24 cellular contexts compared by ENCODE assay signal in the genomic region with DNA sequence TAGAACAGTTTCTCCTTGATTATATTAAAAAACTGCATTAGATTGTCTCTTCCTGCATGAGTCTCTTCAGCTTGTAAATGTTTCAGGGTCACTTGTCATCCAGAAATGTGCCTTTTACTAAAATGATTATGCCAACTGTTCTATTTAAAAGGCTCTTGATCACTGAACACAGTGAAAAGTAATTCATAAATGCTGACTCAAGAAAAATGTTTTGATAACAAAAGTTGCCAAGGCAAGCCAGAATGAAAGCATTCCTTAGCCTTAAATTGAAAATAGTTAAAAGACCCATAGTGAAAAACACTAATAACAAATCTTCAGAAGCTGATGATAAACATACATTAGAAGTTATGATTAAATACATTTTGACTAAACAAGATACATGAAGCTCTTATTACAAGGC.
DNase-seq lines count a peak whose midpoint lies in the region; ATAC-seq, FAIRE-seq and TF ChIP-seq lines count a peak whose summit lies in the region.
"Had no signal": no experiment of that assay in that cellular context is flagged by ENCODE, and none has a peak within 500 bp of the region (broad histone marks: within the 10 kb centered on the region; RNA-seq: fewer than 3 reads in every experiment).

No MANE protein-coding gene starts in this region.

- H2AFZ ChIP-seq in SK-N-SH (ENCODE audit: low read depth) (no peak overlapping the region), K562 (ENCODE audit: low read depth, low read length) (no peak overlapping the region)

- no peak for ATAC-seq in SK-N-SH treated with all-trans-retinoic acid at 6 μM for 48 hours
- no peak for ATAC-seq in A549
- no peak for ATAC-seq in K562
- ATAC-seq: GM12878 had no signal

- CTCF ChIA-PET in SK-N-SH (lab: Yijun Ruan, JAX) (interaction anchor here (0.8 kb wide), 1 partner anchor 9 kb away, joined by 3 read pairs; no protein-coding TSS in a partner anchor), A549 (lab: Yijun Ruan, JAX) (no interaction called here), K562 (lab: Yijun Ruan, JAX; ENCODE audit: low intra/inter-chr PET ratio) (no interaction called here)

- H3K4me3 ChIP-seq in SK-N-SH (ENCODE audit: low read depth in 2 of 2, low read length in 1 of 2) (no peak overlapping the region), A549 (no peak overlapping the region), K562 (no peak overlapping the region)
- no peak overlapping the region for H3K4me3 ChIP-seq in effector memory CD4-positive, alpha-beta T cell (ENCODE audit: insufficient read depth, low read depth, low read length, poor library complexity, severe bottlenecking)
- H3K4me3 ChIP-seq: BLaER1, GM12878 had no signal

- no TSS peak for BruUV-seq in K562 (replicated peaks; lab: Mats Ljungman, UMichigan)

- TF ChIP-seq RAD21 in SK-N-SH (IDR thresholded peaks at IDR 0.05; ENCODE audit: low read length) (no peak), A549 (conservative IDR thresholded peaks at IDR 0.05 in 1 of 2, IDR thresholded peaks at IDR 0.05 in 1 of 2) (no peak), K562 (CRISPR knock-in tag; conservative IDR thresholded peaks at IDR 0.05 in 1 of 2, IDR thresholded peaks at IDR 0.05 in 1 of 2) (no peak)

- H4K20me1 ChIP-seq in SK-N-SH (ENCODE audit: insufficient read depth), result no peaks in the 10 kb centered on the region
- H4K20me1 ChIP-seq in K562 (replicated peaks; ENCODE audit: control insufficient read depth, insufficient read depth, low read length), result no peaks in the 10 kb centered on the region
- H4K20me1 ChIP-seq: BLaER1 had no signal

- no peak overlapping the region for H3K27ac ChIP-seq in SK-N-SH (ENCODE audit: low read depth in 2 of 2, low read length in 1 of 2)
- no peak overlapping the region for H3K27ac ChIP-seq in A549
- no peak overlapping the region for H3K27ac ChIP-seq in K562 (ENCODE audit: extremely low read depth, low read depth, low read length)
- H3K27ac ChIP-seq in effector memory CD4-positive, alpha-beta T cell (ENCODE audit: insufficient read depth, low read length, poor library complexity, severe bottlenecking), result no peak overlapping the region
- H3K27ac ChIP-seq: 22Rv1, BLaER1 had no signal

- DNase-seq in SK-N-SH, result no peak
- DNase-seq in A549 (ENCODE audit: low read depth in 1 of 2, low spot score in 1 of 2), result no peak
- DNase-seq in K562 (ENCODE audit: extremely low read depth in 1 of 4, low spot score in 3 of 4), result no peak
- no peak for DNase-seq in effector memory CD4-positive, alpha-beta T cell
- DNase-seq: ACHN; BE2C; C1 segment of cervical spinal cord; CD4-positive, alpha-beta memory T cell; CD4-positive, CD25-positive, alpha-beta regulatory T cell; CD8-positive, alpha-beta memory T cell; COR-L47; DMS 273 treated with DMSO at 0.1 percent for 48 hours; DMS153; DMS53; DMS79; DND-41; EL; GDM1 had no signal

- H3K79me2 ChIP-seq in SK-N-SH (ENCODE audit: insufficient read depth), result no peaks in the 10 kb centered on the region
- no peaks in the 10 kb centered on the region for H3K79me2 ChIP-seq in K562 (ENCODE audit: control insufficient read depth, insufficient read depth, low read length)

- H3K9ac ChIP-seq in SK-N-SH (no peak overlapping the region), K562 (ENCODE audit: insufficient read depth in 1 of 2, low read depth in 2 of 2, low read length in 2 of 2) (no peak overlapping the region)
- H3K9ac ChIP-seq: BLaER1 had no signal

- in situ Hi-C loops in K562 (cut with MboI), result no loop called here

- H3K4me1 ChIP-seq in SK-N-SH (ENCODE audit: control insufficient read depth in 1 of 2, insufficient read depth in 2 of 2, low read depth in 1 of 2, low read length in 1 of 2), result no peaks in the 10 kb centered on the region; a peak in 1 of 4 replicates
- H3K4me1 ChIP-seq in A549, result no peaks in the 10 kb centered on the region
- no peaks in the 10 kb centered on the region for H3K4me1 ChIP-seq in K562 (replicated peaks in 1 of 2; ENCODE audit: control insufficient read depth in 2 of 2, insufficient read depth in 2 of 2, low read length in 2 of 2)
- H3K4me1 ChIP-seq in effector memory CD4-positive, alpha-beta T cell (ENCODE audit: control insufficient read depth, insufficient read depth, low read length, poor library complexity, severe bottlenecking), result no peaks in the 10 kb centered on the region
- H3K4me1 ChIP-seq: BE2C, BLaER1 had no signal

- no peaks in the 10 kb centered on the region for H3K9me3 ChIP-seq in SK-N-SH
- H3K9me3 ChIP-seq in A549, result no peaks in the 10 kb centered on the region
- H3K9me3 ChIP-seq in K562 (replicated peaks; ENCODE audit: control insufficient read depth, insufficient read depth, low read depth, low read length), result no peaks in the 10 kb centered on the region
- H3K9me3 ChIP-seq in effector memory CD4-positive, alpha-beta T cell (ENCODE audit: control insufficient read depth, low read length), result no peaks in the 10 kb centered on the region
- H3K9me3 ChIP-seq: BLaER1 had no signal

- TF ChIP-seq POLR2A in A549 (IDR thresholded peaks at IDR 0.05; ENCODE audit: low read length) (no peak), K562 (conservative IDR thresholded peaks at IDR 0.05) (no peak)

- H3F3A ChIP-seq in SK-N-SH (replicated peaks; ENCODE audit: insufficient read depth), result no peaks in the 10 kb centered on the region

- TF ChIP-seq CTCF in SK-N-SH (IDR thresholded peaks at IDR 0.05), result no peak
- TF ChIP-seq CTCF in A549 (IDR thresholded peaks at IDR 0.05), result no peak
- TF ChIP-seq CTCF in K562 (IDR thresholded peaks at IDR 0.05 in 2 of 3, conservative IDR thresholded peaks at IDR 0.05 in 1 of 3; ENCODE audit: insufficient read depth in 2 of 3, low read depth in 1 of 3, low read length in 3 of 3), result no peak

- no peaks in the 10 kb centered on the region for H3K9me1 ChIP-seq in K562 (ENCODE audit: control insufficient read depth, insufficient read depth, low read length)

- no peaks in the 10 kb centered on the region for H3K36me3 ChIP-seq in SK-N-SH (replicated peaks in 1 of 2; ENCODE audit: control insufficient read depth in 1 of 2, insufficient read depth in 2 of 2, low read length in 1 of 2)
- no peaks in the 10 kb centered on the region for H3K36me3 ChIP-seq in K562 (ENCODE audit: control insufficient read depth, insufficient read depth, low read length)
- H3K36me3 ChIP-seq in effector memory CD4-positive, alpha-beta T cell (ENCODE audit: control insufficient read depth, insufficient read depth, low read length), result no peaks in the 10 kb centered on the region
- H3K36me3 ChIP-seq: BE2C, BLaER1 had no signal

- H3K27me3 ChIP-seq in SK-N-SH (ENCODE audit: insufficient read depth) (no peaks in the 10 kb centered on the region), K562 (ENCODE audit: control insufficient read depth in 2 of 2, insufficient read depth in 2 of 2, low read length in 2 of 2) (no peaks in the 10 kb centered on the region)
- H3K27me3 ChIP-seq in effector memory CD4-positive, alpha-beta T cell (replicated peaks; ENCODE audit: control insufficient read depth, insufficient read depth, low read length, poor library complexity, severe bottlenecking), result no peaks in the 10 kb centered on the region
- H3K27me3 ChIP-seq: BE2C, BLaER1 had no signal

- H3K4me2 ChIP-seq in SK-N-SH (no peak overlapping the region), A549 (no peak overlapping the region), K562 (ENCODE audit: insufficient read depth, low read length) (no peak overlapping the region)
- H3K4me2 ChIP-seq: BLaER1 had no signal

- H3K9me2 ChIP-seq in SK-N-SH, result no peaks in the 10 kb centered on the region

- no peak for TF ChIP-seq EP300 in SK-N-SH (IDR thresholded peaks at IDR 0.05; ENCODE audit: borderline replicate concordance in 1 of 2, low read depth in 1 of 2, low read length in 1 of 2)
- TF ChIP-seq EP300 in A549 (IDR thresholded peaks at IDR 0.05), result no peak
- TF ChIP-seq EP300 in K562 (IDR thresholded peaks at IDR 0.05; ENCODE audit: low read length), result no peak

- intact Hi-C loops in K562 (cut with micrococcal nuclease), result no loop called here

- POLR2A ChIA-PET in SK-N-SH (lab: Yijun Ruan, JAX), result no interaction called here
- POLR2A ChIA-PET in A549 (lab: Yijun Ruan, JAX), result no interaction called here
- POLR2A ChIA-PET in K562 (lab: Yijun Ruan, JAX), result no interaction called here

- FAIRE-seq in A549 (lab: Jason Lieb, UNC) (no peak), K562 (lab: Jason Lieb, UNC) (no peak)
- FAIRE-seq: GM12878, GM12892, GM18507 had no signal

TF ChIP-seq in SK-N-SH treated with all-trans-retinoic acid at 6 μM for 48 hours, 23 proteins besides CTCF, POLR2A, EP300 and RAD21:
- TF ChIP-seq CSDC2 (CRISPR knock-in tag; IDR thresholded peaks at IDR 0.05) (no peak), ISL1 (CRISPR knock-in tag; IDR thresholded peaks at IDR 0.05) (peak; percentile 33; the same call in 1 of the 2 replicates)

TF ChIP-seq in SK-N-SH, 30 proteins besides CTCF, POLR2A, EP300 and RAD21:
- TF ChIP-seq RXRA (IDR thresholded peaks at IDR 0.05; ENCODE audit: borderline replicate concordance, low read depth) (no peak), NRF1 (IDR thresholded peaks at IDR 0.05; ENCODE audit: low read depth, low read length) (no peak)
TF ChIP-seq in SK-N-SH: peak in this region for 0.

TF ChIP-seq in A549, 52 proteins besides CTCF, POLR2A, EP300 and RAD21 (continues in another document):
- TF ChIP-seq ZNF302 (CRISPR knock-in tag; IDR thresholded peaks at IDR 0.05) (no peak), CBX2 (IDR thresholded peaks at IDR 0.05; ENCODE audit: borderline replicate concordance, low read depth) (no peak), HOXB13 (CRISPR knock-in tag; IDR thresholded peaks at IDR 0.05; ENCODE audit: low read depth) (no peak), HEYL (CRISPR knock-in tag; IDR thresholded peaks at IDR 0.05) (no peak), MAFK (IDR thresholded peaks at IDR 0.05; ENCODE audit: partially characterized antibody) (peak; percentile 79)

TF ChIP-seq in K562, 482 proteins besides CTCF, POLR2A, EP300 and RAD21:
- TF ChIP-seq E2F3 (CRISPR knock-in tag; IDR thresholded peaks at IDR 0.05) (no peak), MAFF (IDR thresholded peaks at IDR 0.05; ENCODE audit: low read length) (peak; percentile 48; the same call in 1 of the 2 replicates), MAFK (IDR thresholded peaks at IDR 0.05; ENCODE audit: low read length) (0 out of 2 replicates have a peak, but pooled peaks have one; percentile 17), ZNF316 (IDR thresholded peaks at IDR 0.05) (peak; percentile 52), C11orf30 (IDR thresholded peaks at IDR 0.05; ENCODE audit: low read depth) (peak; percentile 36; the same call in 1 of the 2 replicates), SREBF1 (IDR thresholded peaks at IDR 0.05; ENCODE audit: borderline replicate concordance, low read depth, low read length) (no peak), CAMTA2 (CRISPR knock-in tag; conservative IDR thresholded peaks at IDR 0.05) (no peak)
TF ChIP-seq in K562: peak in this region for 4.
